In the genomic region with DNA sequence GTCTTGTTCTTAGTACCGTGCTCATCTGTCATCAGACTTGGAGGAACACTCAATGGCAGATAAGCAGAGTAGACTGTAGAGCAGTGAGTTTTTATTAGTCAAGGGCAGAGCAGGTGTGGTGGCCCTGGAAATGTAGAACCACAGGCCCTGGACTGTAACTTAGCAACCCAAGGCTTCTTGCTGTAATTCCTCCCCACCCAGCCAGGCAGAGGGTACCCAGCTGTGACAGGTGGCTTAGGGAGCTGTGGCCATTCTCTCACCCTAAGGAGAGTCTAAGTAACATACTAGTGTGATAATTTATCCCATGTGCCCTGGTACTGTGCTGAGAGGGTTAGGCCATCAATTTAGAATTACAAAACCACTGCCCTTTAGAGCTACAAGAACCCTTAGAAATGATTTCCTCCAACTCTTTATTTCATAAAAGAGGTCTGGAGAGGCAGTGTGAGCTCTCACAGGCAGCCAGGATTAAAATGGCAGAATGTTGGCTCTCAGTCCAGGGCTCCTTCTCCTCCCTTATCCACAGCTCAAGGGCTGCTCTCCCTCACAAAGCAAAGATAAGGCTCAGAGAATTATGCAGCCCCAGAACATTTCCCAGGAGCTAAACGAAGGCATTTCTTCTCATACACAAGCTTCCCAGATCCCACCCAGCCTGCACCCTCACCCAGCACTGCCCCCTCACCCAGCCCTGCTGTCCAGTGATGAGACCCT, we compare ENCODE assay signal across 19 cellular contexts. TPM values are rescaled to one million over a fixed set of nuclear protein-coding genes. Genes with fewer than 3 reads are reported as not detected.
DNase-seq lines count a peak whose midpoint lies in the region; ATAC-seq and TF ChIP-seq lines count a peak whose summit lies in the region.
"Had no signal": no experiment of that assay in that cellular context is flagged by ENCODE, and none has a peak within 500 bp of the region (broad histone marks: within the 10 kb centered on the region; RNA-seq: fewer than 3 reads in every experiment).

No MANE protein-coding gene starts in this region.

- no peaks in the 10 kb centered on the region for H3K27me3 Mint-ChIP-seq in activated CD4-positive, alpha-beta T cell treated with anti-CD3 and anti-CD28 coated beads, Interleukin-2, amount 10 ng/mL, durations not matched to agents 24 days and 14 days
- H3K27me3 Mint-ChIP-seq: activated CD8-positive, alpha-beta T cell treated with anti-CD3 and anti-CD28 coated beads for 36 hours; naive thymus-derived CD8-positive, alpha-beta T cell; stimulated activated naive CD8-positive, alpha-beta T cell treated with anti-CD3 and anti-CD28 coated beads, Interleukin-15, amount 100 ng/mL, for 72 hours had no signal

- WGBS in transverse colon (ENCODE audit: low coverage in 1 of 2), 2 donors = 70% methylated on average over 2 of the region's 2 CpGs; no CpG with 5 or more reads in 1 of the 2 donors

- ATAC-seq in Right ventricle myocardium inferior = peak; percentile 26
- ATAC-seq in left lung = peak; percentile 28
- ATAC-seq in HG02623 (IDR thresholded peaks at IDR 0.05; ENCODE audit: unreplicated experiment) = no peak
- ATAC-seq: activated CD8-positive, alpha-beta T cell treated with anti-CD3 and anti-CD28 coated beads for 36 hours; activated naive CD4-positive, alpha-beta T cell treated with anti-CD3 and anti-CD28 coated beads, Interleukin-2, amount 50 U/mL, for 72 hours; gastrocnemius medialis; naive thymus-derived CD8-positive, alpha-beta T cell; stimulated activated naive CD8-positive, alpha-beta T cell treated with anti-CD3 and anti-CD28 coated beads, Interleukin-15, amount 100 ng/mL, for 72 hours had no signal

- H3K9me3 ChIP-seq in left lung (no peaks in the 10 kb centered on the region), transverse colon (no peaks in the 10 kb centered on the region)
- H3K9me3 ChIP-seq: gastrocnemius medialis, vagina had no signal

- H3K4me1 Mint-ChIP-seq in activated CD4-positive, alpha-beta T cell treated with anti-CD3 and anti-CD28 coated beads, Interleukin-2, amount 10 ng/mL, durations not matched to agents 24 days and 14 days = peaks cover 12% of the 10 kb centered on the region

- no peak for TF ChIP-seq CTCF in left lung (IDR thresholded peaks at IDR 0.05)
- TF ChIP-seq CTCF in transverse colon (IDR thresholded peaks at IDR 0.05) = no peak

- peaks cover 13 to 24% of the 10 kb centered on the region in 2 donors for H3K4me1 ChIP-seq in left lung
- H3K4me1 ChIP-seq in transverse colon = peaks cover 0 to 17% (median 14%) of the 10 kb centered on the region in 4 donors

- no peak overlapping the region for H3K4me3 Mint-ChIP-seq in activated CD4-positive, alpha-beta T cell treated with anti-CD3 and anti-CD28 coated beads, Interleukin-2, amount 10 ng/mL, durations not matched to agents 24 days and 14 days
- H3K4me3 Mint-ChIP-seq: activated CD8-positive, alpha-beta T cell treated with anti-CD3 and anti-CD28 coated beads for 36 hours; stimulated activated naive CD8-positive, alpha-beta T cell treated with anti-CD3 and anti-CD28 coated beads, Interleukin-15, amount 100 ng/mL, for 72 hours had no signal

- no peak for TF ChIP-seq POLR2A in transverse colon (IDR thresholded peaks at IDR 0.05)

- intact Hi-C loops in Right ventricle myocardium inferior (cut with DNase I) (no loop called here), cardiac septum (cut with DNase I) (loop anchor here (10.0 kb wide), 1 partner anchor 182 kb away; a partner anchor contains a TSS), left lung (cut with DNase I) (no loop called here), transverse colon (cut with DNase I; ENCODE audit: low total_unique reads) (no loop called here)
- intact Hi-C loops in activated CD4-positive, alpha-beta T cell treated with anti-CD3 and anti-CD28 coated beads, Interleukin-2, amount 10 ng/mL, durations not matched to agents 24 days and 14 days (cut with micrococcal nuclease) = no loop called here

- H3K36me3 Mint-ChIP-seq in activated CD4-positive, alpha-beta T cell treated with anti-CD3 and anti-CD28 coated beads, Interleukin-2, amount 10 ng/mL, durations not matched to agents 24 days and 14 days (ENCODE audit: low read depth) = no peaks in the 10 kb centered on the region
- H3K36me3 Mint-ChIP-seq: activated naive CD4-positive, alpha-beta T cell treated with anti-CD3 and anti-CD28 coated beads, Interleukin-2, amount 50 U/mL, for 72 hours had no signal

- H3K27ac ChIP-seq in left lung (peak overlapping the region in 1 of 2 donors; percentile 17), transverse colon (no peak overlapping the region)
- H3K27ac ChIP-seq: gastrocnemius medialis, vagina, WERI-Rb-1 had no signal

- H3K4me3 ChIP-seq in left lung (no peak overlapping the region), transverse colon (no peak overlapping the region)
- H3K4me3 ChIP-seq: gastrocnemius medialis, vagina had no signal

- H3K36me3 ChIP-seq in left lung = no peaks in the 10 kb centered on the region
- no peaks in the 10 kb centered on the region for H3K36me3 ChIP-seq in transverse colon
- H3K36me3 ChIP-seq: gastrocnemius medialis, vagina had no signal

- H3K9me3 Mint-ChIP-seq in activated CD4-positive, alpha-beta T cell treated with anti-CD3 and anti-CD28 coated beads, Interleukin-2, amount 10 ng/mL, durations not matched to agents 24 days and 14 days = no peaks in the 10 kb centered on the region
- H3K9me3 Mint-ChIP-seq: activated CD8-positive, alpha-beta T cell treated with anti-CD3 and anti-CD28 coated beads for 36 hours; activated naive CD4-positive, alpha-beta T cell treated with anti-CD3 and anti-CD28 coated beads, Interleukin-2, amount 50 U/mL, for 72 hours; naive thymus-derived CD8-positive, alpha-beta T cell; stimulated activated naive CD8-positive, alpha-beta T cell treated with anti-CD3 and anti-CD28 coated beads, Interleukin-15, amount 100 ng/mL, for 72 hours had no signal

- no peak overlapping the region for H3K27ac Mint-ChIP-seq in activated CD4-positive, alpha-beta T cell treated with anti-CD3 and anti-CD28 coated beads, Interleukin-2, amount 10 ng/mL, durations not matched to agents 24 days and 14 days
- H3K27ac Mint-ChIP-seq: activated CD8-positive, alpha-beta T cell treated with anti-CD3 and anti-CD28 coated beads for 36 hours; activated naive CD4-positive, alpha-beta T cell treated with anti-CD3 and anti-CD28 coated beads, Interleukin-2, amount 50 U/mL, for 72 hours; stimulated activated naive CD8-positive, alpha-beta T cell treated with anti-CD3 and anti-CD28 coated beads, Interleukin-15, amount 100 ng/mL, for 72 hours had no signal

- in situ Hi-C loops in transverse colon (cut with MboI; ENCODE audit: low pct_ligation_motif_present in 1 of 4, low pct_unique_long_range_greater_than_20kb in 1 of 4, low sequenced_read_pairs in 3 of 4) = no loop called here

- H3K27me3 ChIP-seq in left lung (no peaks in the 10 kb centered on the region), transverse colon (no peaks in the 10 kb centered on the region)
- H3K27me3 ChIP-seq: gastrocnemius medialis, vagina had no signal

- DNase-seq in Right ventricle myocardium inferior (ENCODE audit: missing footprints) (no peak), cardiac septum (ENCODE audit: low spot score) (no peak), amniotic epithelial cell (ENCODE audit: low read depth) (peak; percentile 54), left lung (no peak), nucleus accumbens (lab: John Stamatoyannopoulos, UW) (no peak), transverse colon (no peak)
- DNase-seq in activated CD4-positive, alpha-beta T cell treated with anti-CD3 and anti-CD28 coated beads, Interleukin-2, amount 10 ng/mL, durations not matched to agents 24 days and 14 days = no peak
- DNase-seq: activated CD8-positive, alpha-beta T cell treated with anti-CD3 and anti-CD28 coated beads for 36 hours; activated T-cell treated with anti-CD3 and anti-CD28 coated beads, Interleukin-2, amount 50 U/mL, for 48 hours; COR-L47; gastrocnemius medialis; naive thymus-derived CD8-positive, alpha-beta T cell; NCI-H1930; retina; stimulated activated naive CD8-positive, alpha-beta T cell treated with anti-CD3 and anti-CD28 coated beads, Interleukin-15, amount 100 ng/mL, for 72 hours; WERI-Rb-1 had no signal

- TF ChIP-seq EP300 in transverse colon (IDR thresholded peaks at IDR 0.05; ENCODE audit: low read depth) = no peak

RNA-seq across cellular contexts. Expression of a gene that starts 3.0 kb away (rescaled TPM):
- total RNA-seq in Right ventricle myocardium inferior (23.0 TPM), cardiac septum (15.5 TPM), left lung (10 to 100 TPM; 15.3 to 15.5 TPM), transverse colon (1 to 10 TPM; 3.2 to 7.8 (median 5.9) TPM)
- total RNA-seq in activated CD4-positive, alpha-beta T cell treated with anti-CD3 and anti-CD28 coated beads, Interleukin-2, amount 10 ng/mL, durations not matched to agents 24 days and 14 days = 8.3 and 8.8 TPM in 2 replicates
